16 cellular contexts compared by ENCODE assay signal in the genomic region with DNA sequence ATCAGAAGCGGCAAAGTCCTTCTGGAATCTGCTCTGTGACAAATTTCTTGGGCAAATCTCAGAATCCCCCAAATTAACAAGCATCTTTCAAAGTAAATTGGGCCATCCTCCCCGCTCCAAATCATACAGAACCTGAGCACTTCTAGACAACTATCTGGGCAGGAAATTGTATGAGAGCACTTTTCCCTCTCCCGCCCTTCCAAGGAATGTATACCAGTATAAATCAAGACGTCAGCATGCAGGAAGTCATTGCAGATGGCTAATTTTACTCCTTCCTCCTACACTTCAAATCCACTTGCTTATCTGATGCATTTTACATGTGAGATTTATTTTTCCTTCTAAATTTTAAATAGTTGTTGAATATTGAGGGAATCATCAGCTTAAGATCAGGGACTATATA. TPM values are rescaled to one million over a fixed set of nuclear protein-coding genes. Genes with fewer than 3 reads are reported as not detected.
DNase-seq lines count a peak whose midpoint lies in the region; ATAC-seq, FAIRE-seq and TF ChIP-seq lines count a peak whose summit lies in the region.
"Had no signal": no experiment of that assay in that cellular context is flagged by ENCODE, and none has a peak within 500 bp of the region (broad histone marks: within the 10 kb centered on the region; RNA-seq: fewer than 3 reads in every experiment).

No MANE protein-coding gene starts in this region.

- intact Hi-C loops in pancreas (cut with DNase I) = no loop called here

- peak; percentile 83 for DNase-seq in HT-29 (ENCODE audit: low spot score)
- peak; percentile 40 for DNase-seq in epithelial cell of esophagus (ENCODE audit: low read depth)
- DNase-seq in left kidney (ENCODE audit: low read depth, low spot score) = peak; percentile 68
- peak; percentile 71 for DNase-seq in small intestine
- no peak for DNase-seq in GM13977 (ENCODE audit: low spot score)
- no peak for DNase-seq in NCI-H2029 treated with DMSO at 0.1 percent for 48 hours (lab: John Stamatoyannopoulos, UW)
- no peak for DNase-seq in COLO829 (ENCODE audit: low spot score)
- no peak for DNase-seq in pancreas
- DNase-seq: CD8-positive, alpha-beta T cell; H9; NCI-H1417; NCI-H187; NCI-H2227 treated with DMSO at 0.1 percent for 48 hours had no signal

- no peak for ATAC-seq in pancreas
- ATAC-seq: CD8-positive, alpha-beta T cell had no signal

- WGBS in small intestine, 3 donors = 27 to 34% (median 28%) methylated on average over 4 of the region's 4 CpGs
- WGBS in pancreas, 2 donors = 65 to 83% methylated on average over 4 of the region's 4 CpGs

- H3K27me3 ChIP-seq in small intestine (ENCODE audit: control insufficient read depth in 2 of 2, insufficient read depth in 2 of 2, low read length in 2 of 2) (peaks cover 0 to 1% of the 10 kb centered on the region in 2 donors), pancreas (no peaks in the 10 kb centered on the region)
- H3K27me3 ChIP-seq: BLaER1 treated with 17β-estradiol and CSF1 and Interleukin-3, amounts not matched to agents 10 nM and 100 nM; SJSA1 had no signal

- TF ChIP-seq CTCF in epithelial cell of esophagus (IDR thresholded peaks at IDR 0.05; ENCODE audit: insufficient read depth, low read depth, low read length, missing control alignments) (no peak), GM13977 (IDR thresholded peaks at IDR 0.05; ENCODE audit: extremely low read depth, insufficient read depth, missing control alignments) (no peak), pancreas (IDR thresholded peaks at IDR 0.05) (no peak)

- H3K4me3 ChIP-seq in epithelial cell of esophagus (ENCODE audit: low read length) (no peak overlapping the region), small intestine (ENCODE audit: low read depth in 1 of 2, low read length in 2 of 2) (no peak overlapping the region), pancreas (no peak overlapping the region)
- H3K4me3 ChIP-seq: BLaER1 treated with 17β-estradiol and CSF1 and Interleukin-3, amounts not matched to agents 10 nM and 100 nM; SJSA1 had no signal

- FAIRE-seq in small intestine (lab: Jason Lieb, UNC) (no peak), pancreas (lab: Jason Lieb, UNC) (no peak)

- H3K9me3 ChIP-seq in small intestine (ENCODE audit: control insufficient read depth, low read depth) = no peaks in the 10 kb centered on the region
- no peaks in the 10 kb centered on the region for H3K9me3 ChIP-seq in pancreas
- H3K9me3 ChIP-seq: BLaER1 treated with 17β-estradiol and CSF1 and Interleukin-3, amounts not matched to agents 10 nM and 100 nM; SJSA1 had no signal

- no peaks in the 10 kb centered on the region for H3K4me1 ChIP-seq in small intestine (ENCODE audit: control insufficient read depth in 2 of 2, insufficient read depth in 1 of 2, low read depth in 1 of 2, low read length in 1 of 2)
- H3K4me1 ChIP-seq in pancreas = peaks cover 0 to 16% (median 0%) of the 10 kb centered on the region in 3 donors
- H3K4me1 ChIP-seq: BLaER1 treated with 17β-estradiol and CSF1 and Interleukin-3, amounts not matched to agents 10 nM and 100 nM; SJSA1 had no signal

- H3K36me3 ChIP-seq in small intestine (ENCODE audit: control insufficient read depth in 2 of 2, insufficient read depth in 2 of 2, low read length in 2 of 2) (no peaks in the 10 kb centered on the region), pancreas (no peaks in the 10 kb centered on the region)
- H3K36me3 ChIP-seq: BLaER1 treated with 17β-estradiol and CSF1 and Interleukin-3, amounts not matched to agents 10 nM and 100 nM; SJSA1 had no signal

- in situ Hi-C loops in GM13977 (cut with MboI; ENCODE audit: low pct_unique_long_range_greater_than_20kb, low sequenced_read_pairs, unreplicated experiment) = no loop called here

- H3K27ac ChIP-seq in small intestine (ENCODE audit: low read depth in 1 of 2, low read length in 1 of 2) (no peak overlapping the region), pancreas (no peak overlapping the region)
- H3K27ac ChIP-seq: BLaER1 treated with 17β-estradiol and CSF1 and Interleukin-3, amounts not matched to agents 10 nM and 100 nM; KMS-11; SJSA1 had no signal

RNA-seq across cellular contexts. Expression of a gene that starts 52.1 kb away (rescaled TPM):
- total RNA-seq in HT-29 (2014; rRNA removed; shearing (Covaris generic)) = not detected in 2 replicates
- polyA plus RNA-seq in small intestine = 1 to 10 TPM in 1 of 3 donors, under 1 TPM in 1, not detected in 1; 0.94 to 1.4 TPM
- 1 to 10 TPM in 2 of 6 donors, under 1 TPM in 4; 0.12 to 4.4 (median 0.67) TPM for total RNA-seq in pancreas
- polyA plus RNA-seq in pancreas = under 1 TPM; 0.04 to 0.45 TPM
- total RNA-seq: CD8-positive, alpha-beta T cell had no signal

Comparison
In these comparisons a context has a peak if more than half of its experiments do, and no peak if none do; other contexts are left out.
1. DNase-seq: peak in HT-29 (single experiment), epithelial cell of esophagus (single experiment), left kidney (single experiment) and small intestine (single experiment); none in GM13977 (single experiment), NCI-H2029 treated with DMSO at 0.1 percent for 48 hours (single experiment), COLO829 (single experiment) and pancreas (0 of 6).